13 cellular contexts compared by ENCODE assay signal in genomic region chr2:230944123-230944653, GRCh38. TPM values are rescaled to one million over a fixed set of nuclear protein-coding genes. Genes with fewer than 3 reads are reported as not detected.
A peak's percentile ranks its signal among the peaks of the same experiment; 100 is the strongest.
DNase-seq lines count a peak whose midpoint lies in the region; ATAC-seq, FAIRE-seq and TF ChIP-seq lines count a peak whose summit lies in the region.
"Had no signal": no experiment of that assay in that cellular context is flagged by ENCODE, and none has a peak within 500 bp of the region (broad histone marks: within the 10 kb centered on the region; RNA-seq: fewer than 3 reads in every experiment).

No MANE protein-coding gene starts in this region.

- DNase-seq in activated T-helper 2 cell treated with anti-CD3 and anti-CD28 coated beads, Interferon-gamma antibody, Interleukin-2, Interleukin-4, amounts not matched to agents 10 μg/mL and 5 μg/mL and 100 μg/mL, durations not matched to agents 14 hours and 24 hours and 36 hours (ENCODE audit: low spot score) = no peak
- DNase-seq in AG20443 (ENCODE audit: low spot score) (no peak), NCI-H2227 treated with DMSO at 0.1 percent for 48 hours (lab: John Stamatoyannopoulos, UW) (no peak), RCC 7860 (ENCODE audit: low spot score) (no peak), EL (no peak)
- DNase-seq: Caco-2 had no signal

- H3K4me3 ChIP-seq in GM08714 (ENCODE audit: low read length) = peak overlapping the region; percentile 58; the same call in 1 of the 2 replicates

- H3K4me1 Mint-ChIP-seq in activated T-helper 2 cell treated with anti-CD3 and anti-CD28 coated beads, Interferon-gamma antibody, Interleukin-2, Interleukin-4, amounts not matched to agents 10 μg/mL and 5 μg/mL and 100 μg/mL, durations not matched to agents 14 hours and 24 hours and 36 hours (ENCODE audit: low read depth) = peaks cover 14% of the 10 kb centered on the region

- no peaks in the 10 kb centered on the region for H3K9me3 Mint-ChIP-seq in activated T-helper 2 cell treated with anti-CD3 and anti-CD28 coated beads, Interferon-gamma antibody, Interleukin-2, Interleukin-4, amounts not matched to agents 10 μg/mL and 5 μg/mL and 100 μg/mL, durations not matched to agents 14 hours and 24 hours and 36 hours

- ATAC-seq in HG02973 (IDR thresholded peaks at IDR 0.05; ENCODE audit: unreplicated experiment) = peak; percentile 59

- peak overlapping the region; percentile 24 for H3K4me3 Mint-ChIP-seq in activated T-helper 2 cell treated with anti-CD3 and anti-CD28 coated beads, Interferon-gamma antibody, Interleukin-2, Interleukin-4, amounts not matched to agents 10 μg/mL and 5 μg/mL and 100 μg/mL, durations not matched to agents 14 hours and 24 hours and 36 hours (ENCODE audit: low read depth)

- no peaks in the 10 kb centered on the region for H3K36me3 Mint-ChIP-seq in activated T-helper 2 cell treated with anti-CD3 and anti-CD28 coated beads, Interferon-gamma antibody, Interleukin-2, Interleukin-4, amounts not matched to agents 10 μg/mL and 5 μg/mL and 100 μg/mL, durations not matched to agents 14 hours and 24 hours and 36 hours (ENCODE audit: low read depth)

- H3K27me3 Mint-ChIP-seq in activated T-helper 2 cell treated with anti-CD3 and anti-CD28 coated beads, Interferon-gamma antibody, Interleukin-2, Interleukin-4, amounts not matched to agents 10 μg/mL and 5 μg/mL and 100 μg/mL, durations not matched to agents 14 hours and 24 hours and 36 hours (ENCODE audit: low read depth) = peaks cover 22% of the 10 kb centered on the region

- FAIRE-seq in RCC 7860 (lab: Jason Lieb, UNC) = no peak
- FAIRE-seq: colon, TTC549 had no signal

- intact Hi-C loops in activated T-helper 2 cell treated with anti-CD3 and anti-CD28 coated beads, Interferon-gamma antibody, Interleukin-2, Interleukin-4, amounts not matched to agents 10 μg/mL and 5 μg/mL and 100 μg/mL, durations not matched to agents 14 hours and 24 hours and 36 hours (cut with micrococcal nuclease) = loop anchor here (1.0 to 5.0 kb wide), 4 partner anchors 15 to 40 kb away; partner anchors contain the start of gene GPR55

- peak; percentile 56 for TF ChIP-seq POLR2A in GM19099 (IDR thresholded peaks at IDR 0.05; ENCODE audit: extremely low read depth, insufficient read length, low read depth)

- H3K27ac Mint-ChIP-seq in activated T-helper 2 cell treated with anti-CD3 and anti-CD28 coated beads, Interferon-gamma antibody, Interleukin-2, Interleukin-4, amounts not matched to agents 10 μg/mL and 5 μg/mL and 100 μg/mL, durations not matched to agents 14 hours and 24 hours and 36 hours = peak overlapping the region; percentile 58

RNA-seq across cellular contexts. Expression of gene GPR55, which starts 19.1 kb away (rescaled TPM):
- total RNA-seq in activated T-helper 2 cell treated with anti-CD3 and anti-CD28 coated beads, Interferon-gamma antibody, Interleukin-2, Interleukin-4, amounts not matched to agents 10 μg/mL and 5 μg/mL and 100 μg/mL, durations not matched to agents 14 hours and 24 hours and 36 hours = 0.57 and 0.78 TPM in 2 replicates
- total RNA-seq: Caco-2, pulmonary artery endothelial cell had no signal

RNA-seq across cellular contexts. Expression of gene SPATA3, which starts 51.7 kb away (rescaled TPM):
- total RNA-seq in activated T-helper 2 cell treated with anti-CD3 and anti-CD28 coated beads, Interferon-gamma antibody, Interleukin-2, Interleukin-4, amounts not matched to agents 10 μg/mL and 5 μg/mL and 100 μg/mL, durations not matched to agents 14 hours and 24 hours and 36 hours = not detected in 2 replicates
- total RNA-seq: Caco-2, pulmonary artery endothelial cell, subcutaneous adipose tissue had no signal
